ENCODE assay signal across 1 cellular context in genomic region chr7:128350708-128351295, GRCh38.
TF ChIP-seq lines count a peak whose summit lies in the region.

No MANE protein-coding gene starts in this region.

TF ChIP-seq in SK-N-SH, 30 proteins besides CTCF, POLR2A, EP300 and RAD21 (continued from another document):
- TF ChIP-seq ZBTB33 (IDR thresholded peaks at IDR 0.05; ENCODE audit: borderline replicate concordance, low read depth) (no peak), FOXJ3 (CRISPR knock-in tag; IDR thresholded peaks at IDR 0.05) (no peak), RFX5 (IDR thresholded peaks at IDR 0.05; ENCODE audit: low read length) (no peak), POLR2AphosphoS5 (IDR thresholded peaks at IDR 0.05; ENCODE audit: low read depth, low read length) (no peak), RXRA (IDR thresholded peaks at IDR 0.05; ENCODE audit: borderline replicate concordance, low read depth) (no peak), ELF1 (IDR thresholded peaks at IDR 0.05) (no peak), EZH2phosphoT487 (IDR thresholded peaks at IDR 0.05; ENCODE audit: borderline replicate concordance, low read depth) (no peak), NRF1 (IDR thresholded peaks at IDR 0.05; ENCODE audit: low read depth, low read length) (no peak), GATA2 (CRISPR knock-in tag; IDR thresholded peaks at IDR 0.05) (no peak)
